Comparison of ENCODE assay signal across 27 cellular contexts in the genomic region with DNA sequence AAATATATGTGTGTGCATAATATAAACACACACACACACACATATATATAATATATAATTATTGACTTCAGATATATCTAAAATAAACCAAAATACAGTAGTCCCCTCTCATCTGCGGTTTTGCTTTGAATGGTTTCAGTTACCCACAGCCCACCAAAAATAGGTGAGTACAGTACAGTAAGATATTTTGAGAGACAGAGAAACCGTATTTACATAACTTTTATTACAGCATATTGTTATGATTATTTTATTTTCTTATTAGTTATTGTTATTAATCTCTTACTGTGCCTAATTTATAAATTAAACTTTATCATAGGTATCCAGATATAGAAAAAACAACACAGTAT.
DNase-seq lines count a peak whose midpoint lies in the region; ATAC-seq, FAIRE-seq and TF ChIP-seq lines count a peak whose summit lies in the region.
"Had no signal": no experiment of that assay in that cellular context is flagged by ENCODE, and none has a peak within 500 bp of the region (broad histone marks: within the 10 kb centered on the region; RNA-seq: fewer than 3 reads in every experiment).

No MANE protein-coding gene starts in this region.

- H3K4me3 Mint-ChIP-seq in neural progenitor cell (no peak overlapping the region), endothelial cell (ENCODE audit: unreplicated experiment) (no peak overlapping the region)
- no peak overlapping the region for H3K4me3 Mint-ChIP-seq in natural killer cell treated with Interleukin-12 subunit alpha and Interleukin-12 subunit beta and Interleukin-15 and Interleukin-18, amount 100 ng/mL, for 72 hours
- H3K4me3 Mint-ChIP-seq: CD14-positive monocyte; CD4-positive, alpha-beta T cell; CD8-positive, alpha-beta memory T cell; HFFc6 had no signal

- H3K9me3 Mint-ChIP-seq in neural progenitor cell (no peaks in the 10 kb centered on the region), endothelial cell (ENCODE audit: unreplicated experiment) (no peaks in the 10 kb centered on the region)
- peaks cover 5% of the 10 kb centered on the region for H3K9me3 Mint-ChIP-seq in natural killer cell treated with Interleukin-12 subunit alpha and Interleukin-12 subunit beta and Interleukin-15 and Interleukin-18, amount 100 ng/mL, for 72 hours
- H3K9me3 Mint-ChIP-seq: HFFc6 had no signal

- no peak overlapping the region for H3K9ac ChIP-seq in MM.1S (ENCODE audit: low read length)
- no peak overlapping the region for H3K9ac ChIP-seq in neural progenitor cell
- H3K9ac ChIP-seq: BLaER1 treated with 17β-estradiol and CSF1 and Interleukin-3, amounts not matched to agents 10 nM and 100 nM had no signal

- DNase-seq in MM.1S: no peak
- DNase-seq in esophagus squamous epithelium (lab: John Stamatoyannopoulos, UW): no peak
- DNase-seq in small intestine: no peak
- no peak for DNase-seq in neural progenitor cell (ENCODE audit: low spot score)
- no peak for DNase-seq in endothelial cell (ENCODE audit: low spot score)
- no peak for DNase-seq in natural killer cell treated with Interleukin-12 subunit alpha and Interleukin-12 subunit beta and Interleukin-15 and Interleukin-18, amount 100 ng/mL, for 72 hours (ENCODE audit: low spot score)
- DNase-seq: 8988T; ACHN; AML-193; BE2C; CD4-positive, alpha-beta T cell; CD8-positive, alpha-beta memory T cell; DMS 273 treated with DMSO at 0.1 percent for 48 hours; DMS79; GDM1; GOT3; HFFc6 had no signal

- TF ChIP-seq CTCF in MM.1S (IDR thresholded peaks at IDR 0.05; ENCODE audit: low read length) (no peak), esophagus squamous epithelium (IDR thresholded peaks at IDR 0.05) (no peak), neural progenitor cell (IDR thresholded peaks at IDR 0.05) (no peak), endothelial cell (IDR thresholded peaks at IDR 0.05; ENCODE audit: unreplicated experiment) (no peak)

- H3K27me3 Mint-ChIP-seq in neural progenitor cell (ENCODE audit: insufficient read depth, low read depth): peaks cover 2% of the 10 kb centered on the region
- H3K27me3 Mint-ChIP-seq in endothelial cell (ENCODE audit: unreplicated experiment): no peaks in the 10 kb centered on the region
- H3K27me3 Mint-ChIP-seq in natural killer cell treated with Interleukin-12 subunit alpha and Interleukin-12 subunit beta and Interleukin-15 and Interleukin-18, amount 100 ng/mL, for 72 hours: no peaks in the 10 kb centered on the region
- H3K27me3 Mint-ChIP-seq: CD4-positive, alpha-beta T cell had no signal

- H3K4me1 ChIP-seq in MM.1S (ENCODE audit: low read length) (peaks cover 15% of the 10 kb centered on the region), esophagus squamous epithelium (peaks cover 0 to 59% (median 7%) of the 10 kb centered on the region in 3 donors), small intestine (ENCODE audit: control insufficient read depth in 2 of 2, insufficient read depth in 1 of 2, low read depth in 1 of 2, low read length in 1 of 2) (no peaks in the 10 kb centered on the region), neural progenitor cell (no peaks in the 10 kb centered on the region)
- H3K4me1 ChIP-seq: A549, BE2C, HAP-1 had no signal

- H3K27ac ChIP-seq in MM.1S (ENCODE audit: low read length) (peak overlapping the region; percentile 37; the same call in 1 of the 2 replicates), esophagus squamous epithelium (peak overlapping the region in 3 of 4 donors; percentile 57 to 77 (median 67)), small intestine (ENCODE audit: low read depth in 1 of 2, low read length in 1 of 2) (no peak overlapping the region), neural progenitor cell (no peak overlapping the region)
- H3K27ac ChIP-seq: A549; BLaER1 treated with 17β-estradiol and CSF1 and Interleukin-3, amounts not matched to agents 10 nM and 100 nM had no signal

- H3K9me2 ChIP-seq in MM.1S (replicated peaks; ENCODE audit: insufficient read depth, low read length): no peaks in the 10 kb centered on the region

- H3K4me3 ChIP-seq in MM.1S (ENCODE audit: low read length) (no peak overlapping the region), esophagus squamous epithelium (no peak overlapping the region), small intestine (ENCODE audit: low read depth in 1 of 2, low read length in 2 of 2) (no peak overlapping the region), neural progenitor cell (no peak overlapping the region)
- H3K4me3 ChIP-seq: A549; BLaER1 treated with 17β-estradiol and CSF1 and Interleukin-3, amounts not matched to agents 10 nM and 100 nM; HAP-1 had no signal

- peak overlapping the region; percentile 40 for H3K4me2 ChIP-seq in MM.1S (ENCODE audit: low read depth, low read length)
- H3K4me2 ChIP-seq in neural progenitor cell: no peak overlapping the region
- H3K4me2 ChIP-seq: A549; BLaER1 treated with 17β-estradiol and CSF1 and Interleukin-3, amounts not matched to agents 10 nM and 100 nM had no signal

- H3K27me3 ChIP-seq in MM.1S (replicated peaks; ENCODE audit: insufficient read depth, low read length) (no peaks in the 10 kb centered on the region), esophagus squamous epithelium (no peaks in the 10 kb centered on the region), small intestine (ENCODE audit: control insufficient read depth in 2 of 2, insufficient read depth in 2 of 2, low read length in 2 of 2) (no peaks in the 10 kb centered on the region), neural progenitor cell (no peaks in the 10 kb centered on the region)
- H3K27me3 ChIP-seq: BE2C; BLaER1 treated with 17β-estradiol and CSF1 and Interleukin-3, amounts not matched to agents 10 nM and 100 nM had no signal

- H3K79me2 ChIP-seq in MM.1S (ENCODE audit: low read length) (no peaks in the 10 kb centered on the region), neural progenitor cell (ENCODE audit: low read depth) (no peaks in the 10 kb centered on the region)

- H3K36me3 Mint-ChIP-seq in neural progenitor cell (no peaks in the 10 kb centered on the region), endothelial cell (ENCODE audit: low read depth, unreplicated experiment) (no peaks in the 10 kb centered on the region)
- no peaks in the 10 kb centered on the region for H3K36me3 Mint-ChIP-seq in natural killer cell treated with Interleukin-12 subunit alpha and Interleukin-12 subunit beta and Interleukin-15 and Interleukin-18, amount 100 ng/mL, for 72 hours
- H3K36me3 Mint-ChIP-seq: CD14-positive monocyte; CD8-positive, alpha-beta memory T cell had no signal

- H3K4me1 Mint-ChIP-seq in neural progenitor cell: peaks cover under 1% of the 10 kb centered on the region
- H3K4me1 Mint-ChIP-seq in endothelial cell (ENCODE audit: unreplicated experiment): no peaks in the 10 kb centered on the region
- no peaks in the 10 kb centered on the region for H3K4me1 Mint-ChIP-seq in natural killer cell treated with Interleukin-12 subunit alpha and Interleukin-12 subunit beta and Interleukin-15 and Interleukin-18, amount 100 ng/mL, for 72 hours (ENCODE audit: low read depth in 2 of 2)
- H3K4me1 Mint-ChIP-seq: CD8-positive, alpha-beta memory T cell had no signal

- H4K20me1 ChIP-seq in MM.1S (ENCODE audit: insufficient read depth, low read length) (no peaks in the 10 kb centered on the region), neural progenitor cell (ENCODE audit: low read depth) (no peaks in the 10 kb centered on the region)
- H4K20me1 ChIP-seq: BLaER1 treated with 17β-estradiol and CSF1 and Interleukin-3, amounts not matched to agents 10 nM and 100 nM had no signal

- TF ChIP-seq POLR2A in esophagus squamous epithelium (IDR thresholded peaks at IDR 0.05): no peak

- FAIRE-seq in small intestine (lab: Jason Lieb, UNC): peak; percentile 47
- FAIRE-seq: A549, D721Med, GM12891, GM18507, H54 had no signal

- intact Hi-C loops in esophagus squamous epithelium (cut with DNase I): no loop called here

- ATAC-seq in GM18519 (IDR thresholded peaks at IDR 0.05; ENCODE audit: low FRiP score, unreplicated experiment) (peak; percentile 58), GM21723 (IDR thresholded peaks at IDR 0.05; ENCODE audit: unreplicated experiment) (no peak)
- ATAC-seq in natural killer cell treated with Interleukin-12 subunit alpha and Interleukin-12 subunit beta and Interleukin-15 and Interleukin-18, amount 100 ng/mL, for 72 hours: no peak
- ATAC-seq: A549 had no signal

- H3K27ac Mint-ChIP-seq in neural progenitor cell (no peak overlapping the region), endothelial cell (ENCODE audit: unreplicated experiment) (no peak overlapping the region)
- no peak overlapping the region for H3K27ac Mint-ChIP-seq in natural killer cell treated with Interleukin-12 subunit alpha and Interleukin-12 subunit beta and Interleukin-15 and Interleukin-18, amount 100 ng/mL, for 72 hours
- H3K27ac Mint-ChIP-seq: CD14-positive monocyte; CD4-positive, alpha-beta T cell; CD8-positive, alpha-beta memory T cell; HFFc6 had no signal

- WGBS in esophagus squamous epithelium, 2 donors: 73 to 84% methylated on average over 2 of the region's 2 CpGs
- 86 to 89% (median 89%) methylated on average over 2 of the region's 2 CpGs for WGBS in small intestine, 3 donors

- H3K36me3 ChIP-seq in MM.1S (replicated peaks; ENCODE audit: insufficient read depth, low read length) (no peaks in the 10 kb centered on the region), esophagus squamous epithelium (no peaks in the 10 kb centered on the region), small intestine (ENCODE audit: control insufficient read depth in 2 of 2, insufficient read depth in 2 of 2, low read length in 2 of 2) (no peaks in the 10 kb centered on the region), neural progenitor cell (no peaks in the 10 kb centered on the region)
- H3K36me3 ChIP-seq: BE2C; BLaER1 treated with 17β-estradiol and CSF1 and Interleukin-3, amounts not matched to agents 10 nM and 100 nM; HAP-1 had no signal

- peaks cover 9% of the 10 kb centered on the region; the same call in 1 of the 2 replicates for H3F3A ChIP-seq in MM.1S (ENCODE audit: insufficient read depth, low read length)
- no peaks in the 10 kb centered on the region for H3F3A ChIP-seq in neural progenitor cell (ENCODE audit: low read depth)

- H2AFZ ChIP-seq in MM.1S (ENCODE audit: low read length) (no peak overlapping the region), neural progenitor cell (replicated peaks) (no peak overlapping the region)

- H3K9me3 ChIP-seq in MM.1S (replicated peaks; ENCODE audit: insufficient read depth, low read length) (no peaks in the 10 kb centered on the region), esophagus squamous epithelium (no peaks in the 10 kb centered on the region), small intestine (ENCODE audit: control insufficient read depth, low read depth) (no peaks in the 10 kb centered on the region), neural progenitor cell (ENCODE audit: low read depth) (no peaks in the 10 kb centered on the region)
- H3K9me3 ChIP-seq: A549; BE2C; BLaER1 treated with 17β-estradiol and CSF1 and Interleukin-3, amounts not matched to agents 10 nM and 100 nM; HAP-1 had no signal

Comparison
In these comparisons a context has a peak if more than half of its experiments do, and no peak if none do; other contexts are left out.
1. H3K27ac ChIP-seq: peak in MM.1S (single experiment) and esophagus squamous epithelium (3 of 4); none in small intestine (0 of 2) and neural progenitor cell (single experiment).